20 cellular contexts compared by ENCODE assay signal in genomic region chr16:4873091-4873490, GRCh38. TPM values are rescaled to one million over a fixed set of nuclear protein-coding genes. Genes with fewer than 3 reads are reported as not detected.
DNase-seq lines count a peak whose midpoint lies in the region; FAIRE-seq and TF ChIP-seq lines count a peak whose summit lies in the region.
"Had no signal": no experiment of that assay in that cellular context is flagged by ENCODE, and none has a peak within 500 bp of the region (broad histone marks: within the 10 kb centered on the region; RNA-seq: fewer than 3 reads in every experiment).

No MANE protein-coding gene starts in this region.

- peaks cover 27% of the 10 kb centered on the region for H3K79me2 ChIP-seq in astrocyte (ENCODE audit: insufficient read depth, low read length)

- H3K27me3 Mint-ChIP-seq in astrocyte (ENCODE audit: low read depth, unreplicated experiment): no peaks in the 10 kb centered on the region
- H3K27me3 Mint-ChIP-seq in endodermal cell (ENCODE audit: insufficient read depth): no peaks in the 10 kb centered on the region
- H3K27me3 Mint-ChIP-seq in chondrocyte (ENCODE audit: low read depth): no peaks in the 10 kb centered on the region
- H3K27me3 Mint-ChIP-seq in progenitor cell of endocrine pancreas: no peaks in the 10 kb centered on the region
- H3K27me3 Mint-ChIP-seq: CD4-positive, alpha-beta memory T cell had no signal

- H3K4me1 Mint-ChIP-seq in astrocyte (ENCODE audit: low read depth, unreplicated experiment): peaks cover 10% of the 10 kb centered on the region
- H3K4me1 Mint-ChIP-seq in endodermal cell: peaks cover 8% of the 10 kb centered on the region
- peaks cover 6% of the 10 kb centered on the region for H3K4me1 Mint-ChIP-seq in chondrocyte (ENCODE audit: low read depth)
- peaks cover 9% of the 10 kb centered on the region for H3K4me1 Mint-ChIP-seq in progenitor cell of endocrine pancreas (ENCODE audit: low read depth)

- H3K4me2 ChIP-seq in astrocyte (ENCODE audit: low read length): no peak overlapping the region

- intact Hi-C loops in ovary (cut with DNase I): no loop called here

- H3K27ac ChIP-seq in astrocyte (ENCODE audit: low read depth, low read length): no peak overlapping the region
- no peak overlapping the region for H3K27ac ChIP-seq in endodermal cell (ENCODE audit: low read depth, low read length)
- H3K27ac ChIP-seq in neutrophil: peak overlapping the region; percentile 4
- H3K27ac ChIP-seq in ovary: no peak overlapping the region

- H3K4me3 Mint-ChIP-seq in astrocyte (ENCODE audit: unreplicated experiment) (no peak overlapping the region), endodermal cell (no peak overlapping the region), chondrocyte (ENCODE audit: unreplicated experiment) (no peak overlapping the region), progenitor cell of endocrine pancreas (ENCODE audit: low read depth) (no peak overlapping the region)
- H3K4me3 Mint-ChIP-seq: CD4-positive, alpha-beta memory T cell; HFFc6 had no signal

- TF ChIP-seq EP300 in ovary (IDR thresholded peaks at IDR 0.05): no peak

- peak; percentile 27 for DNase-seq in activated effector memory CD4-positive, alpha-beta T cell treated with anti-CD3 and anti-CD28 coated beads, Interleukin-2, amount 50 U/mL, for 16 hours
- DNase-seq in activated effector memory CD4-positive, alpha-beta T cell treated with Interleukin-2 at 50 U/mL for 16 hours: no peak
- DNase-seq in astrocyte (ENCODE audit: low read depth) (no peak), endodermal cell (no peak), chondrocyte (ENCODE audit: low spot score) (no peak), ovary (no peak), progenitor cell of endocrine pancreas (ENCODE audit: low spot score, unreplicated experiment) (no peak)
- DNase-seq: C1 segment of cervical spinal cord; Calu3; CD4-positive, alpha-beta memory T cell; COR-L47; DMS53; DND-41; GOT3; HFFc6 had no signal

- H3K27ac Mint-ChIP-seq in astrocyte (ENCODE audit: unreplicated experiment) (peak overlapping the region; percentile 35), endodermal cell (peak overlapping the region; percentile 19), chondrocyte (ENCODE audit: unreplicated experiment) (no peak overlapping the region), progenitor cell of endocrine pancreas (no peak overlapping the region)
- H3K27ac Mint-ChIP-seq: HFFc6 had no signal

- H3K9me3 ChIP-seq in astrocyte (ENCODE audit: insufficient read depth, low read depth, low read length) (no peaks in the 10 kb centered on the region), endodermal cell (ENCODE audit: control insufficient read depth, low read length) (no peaks in the 10 kb centered on the region), neutrophil (no peaks in the 10 kb centered on the region), ovary (no peaks in the 10 kb centered on the region)
- H3K9me3 ChIP-seq: HAP-1 had no signal

- no peak overlapping the region for H3K9ac ChIP-seq in astrocyte (ENCODE audit: low read length)
- H3K9ac ChIP-seq in endodermal cell (ENCODE audit: extremely low read depth, low read length, poor library complexity, severe bottlenecking): no peak overlapping the region

- H2AFZ ChIP-seq in astrocyte (ENCODE audit: low read depth, low read length): no peak overlapping the region

- no peak for FAIRE-seq in astrocyte (lab: Jason Lieb, UNC)
- FAIRE-seq: G401.6, GM12892, H54 had no signal

- H4K20me1 ChIP-seq in astrocyte (ENCODE audit: insufficient read depth, low read length): peaks cover 65% of the 10 kb centered on the region

- no peaks in the 10 kb centered on the region for H3K4me1 ChIP-seq in astrocyte (ENCODE audit: insufficient read depth, low read length)
- H3K4me1 ChIP-seq in endodermal cell (ENCODE audit: control insufficient read depth, insufficient read depth, low read length): no peaks in the 10 kb centered on the region
- H3K4me1 ChIP-seq in neutrophil (ENCODE audit: control insufficient read depth in 1 of 2, insufficient read depth in 1 of 2, low read depth in 1 of 2, low read length in 1 of 2): peaks cover 22 to 24% of the 10 kb centered on the region in 2 experiments
- no peaks in the 10 kb centered on the region for H3K4me1 ChIP-seq in ovary (ENCODE audit: insufficient read depth)
- H3K4me1 ChIP-seq: HAP-1 had no signal

- 90 to 92% methylated on average over 3 of the region's 3 CpGs for WGBS in endodermal cell (ENCODE audit: insufficient coverage in 1 of 2, insufficient read length in 1 of 2), 2 experiments
- 75 to 83% (median 80%) methylated on average over 3 of the region's 3 CpGs for WGBS in ovary, 3 donors

- H3K36me3 ChIP-seq in astrocyte (ENCODE audit: insufficient read depth, low read length) (peaks cover 55% of the 10 kb centered on the region), endodermal cell (ENCODE audit: control insufficient read depth, insufficient read depth, low read length) (peaks cover 87% of the 10 kb centered on the region), neutrophil (peaks cover 100% of the 10 kb centered on the region), ovary (no peaks in the 10 kb centered on the region)

- H3K4me3 ChIP-seq in astrocyte (ENCODE audit: insufficient read depth, low read depth, low read length): no peak overlapping the region
- H3K4me3 ChIP-seq in endodermal cell (ENCODE audit: low read length): no peak overlapping the region
- H3K4me3 ChIP-seq in neutrophil (ENCODE audit: low read depth in 1 of 2, low read length in 1 of 2): no peak overlapping the region
- no peak overlapping the region for H3K4me3 ChIP-seq in ovary
- H3K4me3 ChIP-seq: HAP-1 had no signal

- H3K9me3 Mint-ChIP-seq in astrocyte (ENCODE audit: unreplicated experiment) (no peaks in the 10 kb centered on the region), endodermal cell (no peaks in the 10 kb centered on the region), chondrocyte (ENCODE audit: low read depth) (no peaks in the 10 kb centered on the region), progenitor cell of endocrine pancreas (ENCODE audit: low read depth) (no peaks in the 10 kb centered on the region)
- H3K9me3 Mint-ChIP-seq: CD4-positive, alpha-beta memory T cell; HFFc6 had no signal

- H3K27me3 ChIP-seq in astrocyte (ENCODE audit: insufficient read depth, low read length): no peaks in the 10 kb centered on the region
- H3K27me3 ChIP-seq in endodermal cell (ENCODE audit: control insufficient read depth, insufficient read depth, low read length, poor library complexity, severe bottlenecking): no peaks in the 10 kb centered on the region
- no peaks in the 10 kb centered on the region for H3K27me3 ChIP-seq in neutrophil
- H3K27me3 ChIP-seq in ovary: no peaks in the 10 kb centered on the region

- TF ChIP-seq POLR2A in ovary (IDR thresholded peaks at IDR 0.05): no peak

- H3K36me3 Mint-ChIP-seq in astrocyte (ENCODE audit: low read depth, unreplicated experiment) (peaks cover 35% of the 10 kb centered on the region), endodermal cell (ENCODE audit: low read depth) (peaks cover 71% of the 10 kb centered on the region), chondrocyte (ENCODE audit: low read depth) (peaks cover 43% of the 10 kb centered on the region), progenitor cell of endocrine pancreas (ENCODE audit: insufficient read depth) (peaks cover 29% of the 10 kb centered on the region)

- TF ChIP-seq CTCF in astrocyte (IDR thresholded peaks at IDR 0.05; ENCODE audit: insufficient read depth, low read depth, low read length) (no peak), endodermal cell (conservative IDR thresholded peaks at IDR 0.05) (no peak), neutrophil (IDR thresholded peaks at IDR 0.05) (no peak), chondrocyte (IDR thresholded peaks at IDR 0.05) (no peak), ovary (IDR thresholded peaks at IDR 0.05) (no peak), progenitor cell of endocrine pancreas (IDR thresholded peaks at IDR 0.05; ENCODE audit: unreplicated experiment) (no peak)

RNA-seq across cellular contexts. Expression of gene UBN1, which starts 25.8 kb away (rescaled TPM):
- total RNA-seq in astrocyte: 42.9 and 45.3 TPM in 2 replicates
- 10 to 100 TPM; 36.8 to 46.7 TPM for total RNA-seq in endodermal cell
- 26.9 TPM for polyA plus RNA-seq in endodermal cell (2013, experiment 1 of 2)
- 28.6 TPM for polyA plus RNA-seq in endodermal cell (2013, experiment 2 of 2)
- 38.3 to 43.3 TPM (median 40.1 TPM) in 3 replicates for total RNA-seq in chondrocyte
- 10 to 100 TPM; 16.1 to 41.3 (median 27.3) TPM for total RNA-seq in ovary
- 10 to 100 TPM; 14.5 to 17.9 TPM for polyA plus RNA-seq in ovary
- 41.9 and 42.1 TPM in 2 replicates for total RNA-seq in progenitor cell of endocrine pancreas

RNA-seq across cellular contexts. Expression of gene GLYR1, which starts 26.0 kb away (rescaled TPM):
- total RNA-seq in astrocyte: 69.9 and 77.8 TPM in 2 replicates
- total RNA-seq in endodermal cell: 100 to 1,000 TPM in 1 of 2 donors, 10 to 100 TPM in 1; 99.3 to 108 TPM
- polyA plus RNA-seq in endodermal cell (2013, experiment 1 of 2): 65.6 TPM
- polyA plus RNA-seq in endodermal cell (2013, experiment 2 of 2): 61.7 TPM
- 56.8 to 78.7 TPM (median 58.9 TPM) in 3 replicates for total RNA-seq in chondrocyte
- total RNA-seq in ovary: 10 to 100 TPM; 30.3 to 79.5 (median 69.7) TPM
- 10 to 100 TPM; 36.9 to 77.1 TPM for polyA plus RNA-seq in ovary
- 129 and 132 TPM in 2 replicates for total RNA-seq in progenitor cell of endocrine pancreas

Comparison
In these comparisons a context has a peak if more than half of its experiments do, and no peak if none do; other contexts are left out.
1. H3K27ac Mint-ChIP-seq: peak in astrocyte (single experiment) and endodermal cell (single experiment); none in chondrocyte (single experiment) and progenitor cell of endocrine pancreas (single experiment).